8 cellular contexts compared by ENCODE assay signal in genomic region chr3:88057650-88058321, GRCh38. TPM values are rescaled to one million over a fixed set of nuclear protein-coding genes. Genes with fewer than 3 reads are reported as not detected.
DNase-seq lines count a peak whose midpoint lies in the region; ATAC-seq, FAIRE-seq and TF ChIP-seq lines count a peak whose summit lies in the region.

No MANE protein-coding gene starts in this region.

- no peak for TF ChIP-seq POLR2A in HepG2 (IDR thresholded peaks at IDR 0.05; ENCODE audit: insufficient read depth in 1 of 2, low read depth in 2 of 2, low read length in 2 of 2)

- POLR2A ChIA-PET in HepG2 (lab: Yijun Ruan, JAX), result interaction anchor here (0.7 to 2.1 kb wide), 6 partner anchors 9 to 92 kb away, joined by 3 to 19 read pairs (median 3); partner anchors contain the start of gene C3orf38

- H3K79me2 ChIP-seq in HepG2 (ENCODE audit: insufficient read depth, low read length), result peaks cover 51% of the 10 kb centered on the region

- intact Hi-C loops in HepG2 (cut with micrococcal nuclease; ENCODE audit: unreplicated experiment), result loop anchor here (5.0 to 10.0 kb wide), 2 partner anchors 75 to 127 kb away; no protein-coding TSS in a partner anchor

- WGBS in HepG2 (ENCODE audit: low lambda C conversion rate), result 11% methylated on average over 16 of the region's 16 CpGs

- H3K4me1 Mint-ChIP-seq in CD4-positive, CD25-positive, alpha-beta regulatory T cell, result peaks cover 29 to 71% (median 54%) of the 10 kb centered on the region in 4 donors

- CTCF ChIA-PET in HepG2 (lab: Yijun Ruan, JAX; ENCODE audit: low intra/inter-chr PET ratio, low total read pairs), result no interaction called here

- H3K4me3 ChIP-seq in CD4-positive, CD25-positive, alpha-beta regulatory T cell (ENCODE audit: low read depth, low read length), result peak overlapping the region; percentile 90
- peak overlapping the region; percentile 75 to 88 (median 79) for H3K4me3 ChIP-seq in HepG2 (replicated peaks in 1 of 3; ENCODE audit: insufficient read depth in 1 of 3, low read depth in 2 of 3, low read length in 3 of 3)
- H3K4me3 ChIP-seq in thoracic aorta, result peak overlapping the region; percentile 97

- TSS peak; percentile 67 for BruUV-seq in HepG2 (replicated peaks; lab: Mats Ljungman, UMichigan)

- no peaks in the 10 kb centered on the region for H3K27me3 Mint-ChIP-seq in CD4-positive, CD25-positive, alpha-beta regulatory T cell

- H3K27me3 ChIP-seq in CD4-positive, CD25-positive, alpha-beta regulatory T cell (ENCODE audit: control insufficient read depth, insufficient read depth, low read length), result no peaks in the 10 kb centered on the region
- H3K27me3 ChIP-seq in HepG2 (ENCODE audit: control insufficient read depth in 1 of 2, insufficient read depth in 2 of 2, low read length in 2 of 2) (no peaks in the 10 kb centered on the region; a peak in 1 of 5 replicates), thoracic aorta (replicated peaks; ENCODE audit: insufficient read depth) (no peaks in the 10 kb centered on the region)

- in situ Hi-C loops in HepG2 (cut with HindIII; ENCODE audit: extremely low pct_ligation_motif_present, low pct_unique_long_range_greater_than_20kb), result loop anchor here (5.0 kb wide), 1 partner anchor 95 kb away; no protein-coding TSS in a partner anchor

- peaks cover 4% of the 10 kb centered on the region; the same call in 1 of the 2 replicates for H4K20me1 ChIP-seq in HepG2 (ENCODE audit: insufficient read depth, low read length)

- H3K9me3 Mint-ChIP-seq in CD4-positive, CD25-positive, alpha-beta regulatory T cell, result peaks cover 0 to 3% (median 0%) of the 10 kb centered on the region in 7 donors

- peak overlapping the region; percentile 92 to 97 (median 96) for H3K27ac Mint-ChIP-seq in CD4-positive, CD25-positive, alpha-beta regulatory T cell

- H3K27ac ChIP-seq in CD4-positive, CD25-positive, alpha-beta regulatory T cell (ENCODE audit: insufficient read depth, low read length, poor library complexity, severe bottlenecking), result peak overlapping the region; percentile 94
- peak overlapping the region; percentile 88 for H3K27ac ChIP-seq in HepG2 (ENCODE audit: extremely low read length, insufficient read depth, low read length)
- H3K27ac ChIP-seq in thoracic aorta, result peak overlapping the region; percentile 98

- no peaks in the 10 kb centered on the region for H3K9me3 ChIP-seq in CD4-positive, CD25-positive, alpha-beta regulatory T cell (ENCODE audit: control insufficient read depth in 2 of 2, low read length in 2 of 2)
- no peaks in the 10 kb centered on the region for H3K9me3 ChIP-seq in HepG2 (ENCODE audit: low read length)
- no peaks in the 10 kb centered on the region for H3K9me3 ChIP-seq in thoracic aorta

- H3K9ac ChIP-seq in HepG2 (ENCODE audit: insufficient read depth, low read depth, low read length), result peak overlapping the region; percentile 79

- peak overlapping the region; percentile 71 for H3K4me2 ChIP-seq in HepG2 (ENCODE audit: low read depth, low read length)

- peaks cover 47% of the 10 kb centered on the region for H3K4me1 ChIP-seq in CD4-positive, CD25-positive, alpha-beta regulatory T cell (ENCODE audit: control insufficient read depth, insufficient read depth, low read length, poor library complexity, severe bottlenecking)
- H3K4me1 ChIP-seq in HepG2 (ENCODE audit: insufficient read depth, low read length), result peaks cover 30% of the 10 kb centered on the region
- peaks cover 32 to 37% of the 10 kb centered on the region in 2 donors for H3K4me1 ChIP-seq in thoracic aorta (ENCODE audit: control insufficient read depth in 1 of 2, low read depth in 2 of 2)

- peak overlapping the region; percentile 34 for H2AFZ ChIP-seq in HepG2 (ENCODE audit: low read length)

- ATAC-seq in CD4-positive, CD25-positive, alpha-beta regulatory T cell (ENCODE audit: low read depth in 2 of 2), result no peak
- ATAC-seq in HepG2 (no peak), thoracic aorta (ENCODE audit: insufficient number of reproducible peaks, low FRiP score, low read depth) (no peak), GM21515 (IDR thresholded peaks at IDR 0.05; ENCODE audit: unreplicated experiment) (no peak), GM19463 (IDR thresholded peaks at IDR 0.05; ENCODE audit: unreplicated experiment) (no peak)

- TF ChIP-seq EP300 in HepG2 (IDR thresholded peaks at IDR 0.05; ENCODE audit: low read depth in 2 of 2, low read length in 2 of 2) (no peak), HepG2 (CRISPR knock-in tag; IDR thresholded peaks at IDR 0.05; ENCODE audit: borderline replicate concordance) (no peak)

- TF ChIP-seq CTCF in HepG2 (CRISPR knock-in tag; IDR thresholded peaks at IDR 0.05) (no peak), thoracic aorta (IDR thresholded peaks at IDR 0.05) (no peak)

- peak in 1 of 3 donors; percentile 46 for DNase-seq in CD4-positive, CD25-positive, alpha-beta regulatory T cell
- DNase-seq in HT-29 (ENCODE audit: low spot score) (peak; percentile 5), astrocyte of the hippocampus (ENCODE audit: low read depth, low spot score) (peak; percentile 47), HepG2 (ENCODE audit: low spot score) (no peak), thoracic aorta (ENCODE audit: low spot score) (no peak), T-helper 9 cell (no peak)

- H3K4me3 Mint-ChIP-seq in CD4-positive, CD25-positive, alpha-beta regulatory T cell, result peak overlapping the region; percentile 95 to 99 (median 98)

- peaks cover 19% of the 10 kb centered on the region for H3K36me3 Mint-ChIP-seq in CD4-positive, CD25-positive, alpha-beta regulatory T cell

- TF ChIP-seq RAD21 in HepG2 (CRISPR knock-in tag; IDR thresholded peaks at IDR 0.05), result no peak

- FAIRE-seq in HepG2 (lab: Jason Lieb, UNC), result no peak

- H3K36me3 ChIP-seq in CD4-positive, CD25-positive, alpha-beta regulatory T cell (ENCODE audit: control insufficient read depth, insufficient read depth, low read length), result peaks cover 25% of the 10 kb centered on the region
- peaks cover 3 to 13% of the 10 kb centered on the region in 2 experiments; a peak in 2 of 5 replicates for H3K36me3 ChIP-seq in HepG2 (replicated peaks in 1 of 2; ENCODE audit: control insufficient read depth in 1 of 2, insufficient read depth in 2 of 2, low read length in 2 of 2)
- H3K36me3 ChIP-seq in thoracic aorta, result peaks cover 11% of the 10 kb centered on the region

RNA-seq across cellular contexts. Expression of gene CGGBP1, which starts 1.0 kb away (rescaled TPM):
- 110 TPM for total RNA-seq in CD4-positive, CD25-positive, alpha-beta regulatory T cell
- 100 to 1,000 TPM in 3 of 4 donors, 10 to 100 TPM in 1; 89.8 to 101 (median 101) TPM for polyA plus RNA-seq in CD4-positive, CD25-positive, alpha-beta regulatory T cell
- total RNA-seq in HT-29 (2014; rRNA removed; shearing (Covaris generic)), result 3.3 and 3.6 TPM in 2 replicates
- total RNA-seq in HepG2 (2016; rRNA removed; fragmentation: Illumina TruSeq; extraction: Trizol) (38.9 and 45.7 TPM in 2 replicates), thoracic aorta (10 to 100 TPM; 52.7 to 83.8 TPM)
- total RNA-seq in HepG2 (2016; cell fraction: cytosol; rRNA removed; fragmentation: Illumina TruSeq; extraction: Trizol; ENCODE audit: low read depth), result 13.0 and 21.5 TPM in 2 replicates
- total RNA-seq in HepG2 (2016; cell fraction: insoluble cytoplasmic fraction; rRNA removed; fragmentation: Illumina TruSeq; extraction: Trizol), result 35.7 and 40.9 TPM in 2 replicates
- total RNA-seq in HepG2 (2016; cell fraction: membrane; rRNA removed; fragmentation: Illumina TruSeq; extraction: Trizol), result 31.2 and 43.3 TPM in 2 replicates
- 40.0 and 42.5 TPM in 2 replicates for total RNA-seq in HepG2 (2016; cell fraction: nucleus; rRNA removed; fragmentation: Illumina TruSeq; extraction: Trizol)
- polyA plus RNA-seq in HepG2 (2011; rRNA removed), result 39.0 and 47.0 TPM in 2 replicates
- polyA plus RNA-seq in HepG2 (2011; cell fraction: cytosol; rRNA removed), result 14.9 and 20.6 TPM in 2 replicates
- polyA plus RNA-seq in HepG2 (2011; cell fraction: nucleus; rRNA removed), result 90.0 and 93.2 TPM in 2 replicates
- 36.7 and 38.4 TPM in 2 replicates for polyA plus RNA-seq in HepG2 (2012)
- 25.3 and 43.8 TPM in 2 replicates for polyA plus RNA-seq in HepG2 (2016; cell fraction: cytosol; fragmentation: Illumina TruSeq; extraction: Trizol; ENCODE audit: low read depth)
- 46.0 and 47.1 TPM in 2 replicates for polyA plus RNA-seq in HepG2 (2016; cell fraction: insoluble cytoplasmic fraction; fragmentation: Illumina TruSeq; extraction: Trizol; ENCODE audit: low read depth)
- 30.1 and 41.0 TPM in 2 replicates for polyA plus RNA-seq in HepG2 (2016; cell fraction: membrane; fragmentation: Illumina TruSeq; extraction: Trizol; ENCODE audit: low read depth)
- 63.2 and 66.5 TPM in 2 replicates for polyA plus RNA-seq in HepG2 (2016; cell fraction: nucleus; fragmentation: Illumina TruSeq; extraction: Trizol; ENCODE audit: insufficient read depth, low read depth)
- 31.1 and 48.7 TPM in 2 replicates for polyA minus RNA-seq in HepG2 (2011; rRNA and poly(A)+ RNA removed; ENCODE audit: low replicate concordance)
- polyA minus RNA-seq in HepG2 (2011; cell fraction: cytosol; rRNA and poly(A)+ RNA removed), result 23.7 and 30.7 TPM in 2 replicates
- polyA minus RNA-seq in HepG2 (2011; cell fraction: nucleus; rRNA and poly(A)+ RNA removed), result 89.0 and 94.0 TPM in 2 replicates

RNA-seq across cellular contexts. Expression of gene ZNF654, which starts 1.3 kb away (rescaled TPM):
- 19.1 TPM for total RNA-seq in CD4-positive, CD25-positive, alpha-beta regulatory T cell
- polyA plus RNA-seq in CD4-positive, CD25-positive, alpha-beta regulatory T cell, result 10 to 100 TPM; 10.4 to 17.1 (median 13.8) TPM
- total RNA-seq in HT-29 (2014; rRNA removed; shearing (Covaris generic)), result 1.0 and 1.1 TPM in 2 replicates
- total RNA-seq in HepG2 (2016; rRNA removed; fragmentation: Illumina TruSeq; extraction: Trizol) (4.1 and 5.3 TPM in 2 replicates), thoracic aorta (10 to 100 TPM in 1 of 2 donors, 1 to 10 TPM in 1; 7.7 to 15.4 TPM)
- total RNA-seq in HepG2 (2016; cell fraction: cytosol; rRNA removed; fragmentation: Illumina TruSeq; extraction: Trizol; ENCODE audit: low read depth), result 0.71 TPM in 2 replicates
- 3.3 and 5.6 TPM in 2 replicates for total RNA-seq in HepG2 (2016; cell fraction: insoluble cytoplasmic fraction; rRNA removed; fragmentation: Illumina TruSeq; extraction: Trizol)
- 1.3 and 2.8 TPM in 2 replicates for total RNA-seq in HepG2 (2016; cell fraction: membrane; rRNA removed; fragmentation: Illumina TruSeq; extraction: Trizol)
- 9.7 and 10.2 TPM in 2 replicates for total RNA-seq in HepG2 (2016; cell fraction: nucleus; rRNA removed; fragmentation: Illumina TruSeq; extraction: Trizol)
- polyA plus RNA-seq in HepG2 (2011; rRNA removed), result 1.8 and 2.6 TPM in 2 replicates
- 0.93 and 1.4 TPM in 2 replicates for polyA plus RNA-seq in HepG2 (2011; cell fraction: cytosol; rRNA removed)
- polyA plus RNA-seq in HepG2 (2011; cell fraction: nucleus; rRNA removed), result 2.4 and 2.5 TPM in 2 replicates
- 3.8 and 4.8 TPM in 2 replicates for polyA plus RNA-seq in HepG2 (2012)
- polyA plus RNA-seq in HepG2 (2016; cell fraction: cytosol; fragmentation: Illumina TruSeq; extraction: Trizol; ENCODE audit: low read depth), result 0.38 and 0.66 TPM in 2 replicates
- 4.5 and 4.8 TPM in 2 replicates for polyA plus RNA-seq in HepG2 (2016; cell fraction: insoluble cytoplasmic fraction; fragmentation: Illumina TruSeq; extraction: Trizol; ENCODE audit: low read depth)
- polyA plus RNA-seq in HepG2 (2016; cell fraction: membrane; fragmentation: Illumina TruSeq; extraction: Trizol; ENCODE audit: low read depth), result 0.79 and 1.2 TPM in 2 replicates
- polyA plus RNA-seq in HepG2 (2016; cell fraction: nucleus; fragmentation: Illumina TruSeq; extraction: Trizol; ENCODE audit: insufficient read depth, low read depth), result 6.5 and 7.6 TPM in 2 replicates
- 1.6 and 2.5 TPM in 2 replicates for polyA minus RNA-seq in HepG2 (2011; rRNA and poly(A)+ RNA removed; ENCODE audit: low replicate concordance)
- 4.0 and 7.2 TPM in 2 replicates for polyA minus RNA-seq in HepG2 (2011; cell fraction: cytosol; rRNA and poly(A)+ RNA removed)
- 21.9 and 22.1 TPM in 2 replicates for polyA minus RNA-seq in HepG2 (2011; cell fraction: nucleus; rRNA and poly(A)+ RNA removed)

Comparison
In these comparisons a context has a peak if more than half of its experiments do, and no peak if none do; other contexts are left out.
1. DNase-seq: peak in HT-29 (single experiment) and astrocyte of the hippocampus (single experiment); none in HepG2 (single experiment), thoracic aorta (single experiment) and T-helper 9 cell (single experiment).
2. Peak in every context shown above with its lines, with median percentiles within 50 percentile points of each other: H3K27ac ChIP-seq and H3K4me3 ChIP-seq.